ENCODE assay signal across 9 cellular contexts in the genomic region with DNA sequence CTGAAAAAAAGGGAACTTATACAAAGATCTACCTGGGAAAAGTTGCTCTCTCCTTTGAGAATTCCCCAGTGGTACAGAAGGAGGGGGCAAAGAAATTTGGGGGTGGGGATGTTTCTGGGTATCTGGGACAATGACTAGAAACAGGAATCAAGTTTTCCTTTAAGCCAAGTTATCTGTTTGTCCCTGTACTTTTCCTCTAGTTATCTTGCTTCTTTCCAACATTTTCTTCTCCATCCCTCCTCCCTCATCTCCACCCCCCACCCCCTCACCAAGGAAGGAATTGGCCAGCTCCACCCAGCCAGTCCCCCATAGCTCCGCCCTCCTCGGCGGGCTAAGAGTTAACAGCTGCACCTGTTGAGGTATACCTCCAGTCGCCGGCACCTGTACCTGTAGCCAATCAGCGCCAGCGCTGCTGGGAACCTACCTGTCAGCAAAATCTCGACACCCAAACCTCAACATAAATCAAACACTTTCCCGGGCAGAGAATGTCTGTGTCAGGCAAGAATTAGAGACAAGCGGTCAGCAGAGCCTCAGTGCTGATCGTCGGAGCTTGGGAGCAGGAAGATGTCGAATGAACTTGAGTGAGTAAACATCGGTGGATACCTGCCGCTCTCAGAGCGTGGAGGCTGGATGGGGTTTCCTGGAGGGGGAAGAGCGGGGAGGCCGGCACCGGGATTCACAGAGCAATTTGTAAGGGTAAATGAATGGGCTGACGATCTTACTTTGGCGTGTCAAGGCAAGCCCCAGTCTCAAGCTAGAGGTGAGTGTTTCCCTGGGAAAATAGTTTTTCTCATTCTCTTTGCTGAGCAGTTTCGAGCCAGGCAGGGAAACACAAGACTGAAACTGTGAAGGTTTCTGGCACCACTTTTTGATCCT. TPM values are rescaled to one million over a fixed set of nuclear protein-coding genes. Genes with fewer than 3 reads are reported as not detected.
A peak's percentile ranks its signal among the peaks of the same experiment; 100 is the strongest.
DNase-seq lines count a peak whose midpoint lies in the region; ATAC-seq and TF ChIP-seq lines count a peak whose summit lies in the region.
"Had no signal": no experiment of that assay in that cellular context is flagged by ENCODE, and none has a peak within 500 bp of the region (broad histone marks: within the 10 kb centered on the region; RNA-seq: fewer than 3 reads in every experiment).

A gene (plus strand): TSS at position 370 of the 876 bp plus-strand sequence. CDS start 195 bp downstream, at position 565.

- H3K9ac ChIP-seq in adipocyte (ENCODE audit: low read length), result no peak within 1 kb of the TSS

- H3K36me3 Mint-ChIP-seq in CD4-positive, alpha-beta T cell (ENCODE audit: low read depth), result no peaks in the 10 kb centered on the region

- TF ChIP-seq CTCF in CD4-positive, alpha-beta T cell (IDR thresholded peaks at IDR 0.05), result no peak
- no peak for TF ChIP-seq CTCF in left lung (IDR thresholded peaks at IDR 0.05)

- peak in 5 of 10 experiments; percentile 7 to 16 (median 13) for DNase-seq in CD4-positive, alpha-beta T cell
- peak; percentile 39 for DNase-seq in LoVo (ENCODE audit: low spot score)
- peak; percentile 20 for DNase-seq in adipocyte (ENCODE audit: low read depth)
- DNase-seq in left lung, result peak in 1 of 2 donors; percentile 58
- no peak for DNase-seq in GOT3 (lab: John Stamatoyannopoulos, UW)
- DNase-seq in epidermal melanocyte (ENCODE audit: insufficient read length, low spot score), result no peak
- no peak for DNase-seq in inferior parietal cortex (ENCODE audit: extremely low spot score)

- no peaks in the 10 kb centered on the region for H3K36me3 ChIP-seq in adipocyte (ENCODE audit: control insufficient read depth, insufficient read depth, low read length, severe bottlenecking)
- no peaks in the 10 kb centered on the region for H3K36me3 ChIP-seq in left lung

- H3K4me1 Mint-ChIP-seq in CD4-positive, alpha-beta T cell (ENCODE audit: low read depth), result peaks cover 56% of the 10 kb centered on the region

- H3K27me3 ChIP-seq in CD4-positive, alpha-beta T cell (ENCODE audit: control insufficient read depth, insufficient read depth, low read length), result peaks cover 42% of the 10 kb centered on the region
- H3K27me3 ChIP-seq in adipocyte (replicated peaks; ENCODE audit: control insufficient read depth, insufficient read depth, low read length) (peaks cover 51% of the 10 kb centered on the region), left lung (peaks cover 14 to 84% of the 10 kb centered on the region in 2 donors)

- ATAC-seq in CD4-positive, alpha-beta T cell (ENCODE audit: poor library complexity), result peak; percentile 27
- peak; percentile 66 for ATAC-seq in left lung
- no peak for ATAC-seq in GM21825 (IDR thresholded peaks at IDR 0.05; ENCODE audit: unreplicated experiment)

- intact Hi-C loops in CD4-positive, alpha-beta T cell (cut with DNase I, micrococcal nuclease), result no loop called here
- intact Hi-C loops in left lung (cut with DNase I), result no loop called here

- H3K9me3 ChIP-seq in CD4-positive, alpha-beta T cell (ENCODE audit: control insufficient read depth, low read length), result no peaks in the 10 kb centered on the region
- no peaks in the 10 kb centered on the region for H3K9me3 ChIP-seq in adipocyte (ENCODE audit: control insufficient read depth, low read length)
- no peaks in the 10 kb centered on the region for H3K9me3 ChIP-seq in left lung

- H3K4me3 Mint-ChIP-seq in CD4-positive, alpha-beta T cell, result peak within 1 kb of the TSS; percentile 65

- H3K4me1 ChIP-seq in adipocyte (ENCODE audit: control insufficient read depth, insufficient read depth, low read length) (peaks cover 13% of the 10 kb centered on the region), left lung (peaks cover 11 to 33% of the 10 kb centered on the region in 2 donors)

- H3K27ac ChIP-seq in CD4-positive, alpha-beta T cell (ENCODE audit: low read depth, low read length), result no peak within 1 kb of the TSS
- no peak within 1 kb of the TSS for H3K27ac ChIP-seq in left lung

- H3K4me3 ChIP-seq in adipocyte (ENCODE audit: low read length) (no peak within 1 kb of the TSS), left lung (no peak within 1 kb of the TSS)

- no peaks in the 10 kb centered on the region for H3K9me3 Mint-ChIP-seq in CD4-positive, alpha-beta T cell

- peaks cover 50% of the 10 kb centered on the region for H3K27me3 Mint-ChIP-seq in CD4-positive, alpha-beta T cell

- CTCF ChIA-PET in CD4-positive, alpha-beta T cell (lab: Charles Lee), result interaction anchor here (1.2 kb wide), 1 partner anchor 11 kb away, joined by 3 read pairs; no protein-coding TSS in a partner anchor

- H3K27ac Mint-ChIP-seq in CD4-positive, alpha-beta T cell, result no peak within 1 kb of the TSS

- POLR2A ChIA-PET in CD4-positive, alpha-beta T cell (lab: Charles Lee), result interaction anchor here (0.6 kb wide), 1 partner anchor 20 kb away, joined by 3 read pairs; no protein-coding TSS in a partner anchor

RNA-seq across cellular contexts. Expression of the gene that starts here (rescaled TPM):
- total RNA-seq in CD4-positive, alpha-beta T cell, result not detected
- 1 to 10 TPM in 1 of 2 donors, not detected in 1; 1.6 TPM for total RNA-seq in left lung
- total RNA-seq: pulmonary artery endothelial cell had no signal

Comparison
In these comparisons a context has a peak if more than half of its experiments do, and no peak if none do; other contexts are left out.
1. Peak in ATAC-seq in CD4-positive, alpha-beta T cell; RNA of the gene not detected or under 1 TPM.
2. DNase-seq: peak in LoVo (single experiment) and adipocyte (single experiment); none in GOT3 (single experiment), epidermal melanocyte (single experiment) and inferior parietal cortex (single experiment).